In genomic region chr6:159985296-159985940, GRCh38 we compare ENCODE assay signal across 19 cellular contexts. TPM values are rescaled to one million over a fixed set of nuclear protein-coding genes. Genes with fewer than 3 reads are reported as not detected.
DNase-seq lines count a peak whose midpoint lies in the region; ATAC-seq and TF ChIP-seq lines count a peak whose summit lies in the region.
"Had no signal": no experiment of that assay in that cellular context is flagged by ENCODE, and none has a peak within 500 bp of the region (broad histone marks: within the 10 kb centered on the region; RNA-seq: fewer than 3 reads in every experiment).

No MANE protein-coding gene starts in this region.

- 59% methylated on average over 11 of the region's 11 CpGs for WGBS in right cardiac atrium
- WGBS in smooth muscle cell (ENCODE audit: low lambda C conversion rate) = 91% methylated on average over 11 of the region's 11 CpGs
- WGBS in stomach, 5 donors = 70 to 84% (median 79%) methylated on average over 11 of the region's 11 CpGs

- no peak overlapping the region for H3K4me2 ChIP-seq in smooth muscle cell
- H3K4me2 ChIP-seq: KMS-11 had no signal

- intact Hi-C loops in activated CD8-positive, alpha-beta T cell treated with anti-CD3 and anti-CD28 coated beads for 36 hours (cut with micrococcal nuclease) = no loop called here
- intact Hi-C loops in right cardiac atrium (cut with DNase I) (no loop called here), stomach (cut with DNase I; ENCODE audit: low total_unique reads) (no loop called here)

- no peak for TF ChIP-seq EP300 in stomach (IDR thresholded peaks at IDR 0.05)

- peak overlapping the region; percentile 12 for H3K27ac Mint-ChIP-seq in activated CD8-positive, alpha-beta T cell treated with anti-CD3 and anti-CD28 coated beads for 36 hours
- no peak overlapping the region for H3K27ac Mint-ChIP-seq in activated CD8-positive, alpha-beta T cell treated with anti-CD3 and anti-CD28 coated beads, Interleukin-2, amount 10 ng/mL, durations not matched to agents 7 days and 5 days
- H3K27ac Mint-ChIP-seq: activated naive CD4-positive, alpha-beta T cell treated with anti-CD3 and anti-CD28 coated beads for 36 hours had no signal

- H4K20me1 ChIP-seq in smooth muscle cell (ENCODE audit: low read depth) = peaks cover 100% of the 10 kb centered on the region

- H3K4me1 ChIP-seq in right cardiac atrium (ENCODE audit: control insufficient read depth, insufficient read depth, low read length) (peaks cover 20% of the 10 kb centered on the region), smooth muscle cell (ENCODE audit: low read depth) (peaks cover 7% of the 10 kb centered on the region), stomach (peaks cover 56 to 100% (median 78%) of the 10 kb centered on the region in 4 donors)

- DNase-seq in activated CD8-positive, alpha-beta T cell treated with anti-CD3 and anti-CD28 coated beads for 36 hours = no peak
- no peak for DNase-seq in activated CD8-positive, alpha-beta T cell treated with anti-CD3 and anti-CD28 coated beads, Interleukin-2, amount 10 ng/mL, durations not matched to agents 7 days and 5 days
- DNase-seq in SK-MEL-5 (ENCODE audit: low read depth, low spot score) (peak; percentile 33), right cardiac atrium (peak in 1 of 3 donors; percentile 54), smooth muscle cell (lab: John Stamatoyannopoulos, UW; ENCODE audit: unreplicated experiment) (no peak), cerebellar cortex (ENCODE audit: low spot score) (no peak), stomach (no peak)
- no peak for DNase-seq in stimulated activated naive CD4-positive, alpha-beta T cell treated with Interleukin-2 at 50 U/mL for 16 hours (lab: John Stamatoyannopoulos, UW)
- DNase-seq: activated naive CD4-positive, alpha-beta T cell treated with anti-CD3 and anti-CD28 coated beads for 36 hours; CD4-positive, alpha-beta memory T cell; effector CD8-positive, alpha-beta T cell; NCI-H187; NCI-H524 treated with DMSO at 0.1 percent for 48 hours; occipital lobe; stimulated activated CD4-positive, alpha-beta T cell treated with anti-CD3 and anti-CD28 coated beads, Interleukin-12 subunit alpha, Interleukin-12 subunit beta, amount 100 ng/mL, for 4 hours; SW 1271 had no signal

- no peak overlapping the region for H3K27ac ChIP-seq in right cardiac atrium (ENCODE audit: low read length)
- peak overlapping the region; percentile 71 for H3K27ac ChIP-seq in smooth muscle cell (ENCODE audit: low read depth)
- no peak overlapping the region for H3K27ac ChIP-seq in stomach
- H3K27ac ChIP-seq: KMS-11, suprapubic skin had no signal

- no peak overlapping the region for H2AFZ ChIP-seq in smooth muscle cell (ENCODE audit: low read depth)

- peaks cover 98% of the 10 kb centered on the region for H3K79me2 ChIP-seq in smooth muscle cell (ENCODE audit: low read depth)

- H3F3A ChIP-seq in smooth muscle cell (ENCODE audit: low read depth) = peaks cover 8% of the 10 kb centered on the region

- CTCF ChIA-PET in activated CD8-positive, alpha-beta T cell treated with anti-CD3 and anti-CD28 coated beads for 36 hours (lab: Charles Lee) = interaction anchor here (0.9 kb wide), 1 partner anchor 12 kb away, joined by 3 read pairs; no protein-coding TSS in a partner anchor
- CTCF ChIA-PET in activated CD8-positive, alpha-beta T cell treated with anti-CD3 and anti-CD28 coated beads, Interleukin-2, amount 10 ng/mL, durations not matched to agents 7 days and 5 days (lab: Charles Lee) = no interaction called here

- H3K9ac ChIP-seq in smooth muscle cell (ENCODE audit: low read depth) = no peak overlapping the region
- H3K9ac ChIP-seq: KMS-11 had no signal

- H3K36me3 ChIP-seq in smooth muscle cell (ENCODE audit: low read depth) (no peaks in the 10 kb centered on the region), stomach (no peaks in the 10 kb centered on the region)
- H3K36me3 ChIP-seq: gastroesophageal sphincter, suprapubic skin had no signal

- in situ Hi-C loops in SK-MEL-5 (cut with HindIII; ENCODE audit: low pct_unique_long_range_greater_than_20kb, low sequenced_read_pairs) = no loop called here

- H3K9me3 ChIP-seq in right cardiac atrium (ENCODE audit: control insufficient read depth, low read length) (no peaks in the 10 kb centered on the region), smooth muscle cell (replicated peaks; ENCODE audit: low read depth) (no peaks in the 10 kb centered on the region), stomach (no peaks in the 10 kb centered on the region)
- H3K9me3 ChIP-seq: gastroesophageal sphincter, suprapubic skin had no signal

- H3K27me3 ChIP-seq in right cardiac atrium (ENCODE audit: control insufficient read depth, insufficient read depth) = no peaks in the 10 kb centered on the region
- H3K27me3 ChIP-seq in smooth muscle cell (ENCODE audit: low read depth) = no peaks in the 10 kb centered on the region
- no peaks in the 10 kb centered on the region for H3K27me3 ChIP-seq in stomach
- H3K27me3 ChIP-seq: gastroesophageal sphincter, suprapubic skin had no signal

- H3K36me3 Mint-ChIP-seq in activated CD8-positive, alpha-beta T cell treated with anti-CD3 and anti-CD28 coated beads for 36 hours (ENCODE audit: low read depth) = peaks cover 23% of the 10 kb centered on the region
- H3K36me3 Mint-ChIP-seq in activated CD8-positive, alpha-beta T cell treated with anti-CD3 and anti-CD28 coated beads, Interleukin-2, amount 10 ng/mL, durations not matched to agents 7 days and 5 days (ENCODE audit: low read depth) = peaks cover 6% of the 10 kb centered on the region
- H3K36me3 Mint-ChIP-seq: CD4-positive, alpha-beta memory T cell had no signal

- no peaks in the 10 kb centered on the region for H3K9me3 Mint-ChIP-seq in activated CD8-positive, alpha-beta T cell treated with anti-CD3 and anti-CD28 coated beads for 36 hours
- H3K9me3 Mint-ChIP-seq in activated CD8-positive, alpha-beta T cell treated with anti-CD3 and anti-CD28 coated beads, Interleukin-2, amount 10 ng/mL, durations not matched to agents 7 days and 5 days (ENCODE audit: insufficient read depth) = no peaks in the 10 kb centered on the region
- H3K9me3 Mint-ChIP-seq: activated naive CD4-positive, alpha-beta T cell treated with anti-CD3 and anti-CD28 coated beads for 36 hours; CD4-positive, alpha-beta memory T cell had no signal

- H3K27me3 Mint-ChIP-seq in activated CD8-positive, alpha-beta T cell treated with anti-CD3 and anti-CD28 coated beads for 36 hours = no peaks in the 10 kb centered on the region
- H3K27me3 Mint-ChIP-seq in activated CD8-positive, alpha-beta T cell treated with anti-CD3 and anti-CD28 coated beads, Interleukin-2, amount 10 ng/mL, durations not matched to agents 7 days and 5 days (ENCODE audit: low read depth) = no peaks in the 10 kb centered on the region
- H3K27me3 Mint-ChIP-seq: CD4-positive, alpha-beta memory T cell had no signal

- H3K4me1 Mint-ChIP-seq in activated CD8-positive, alpha-beta T cell treated with anti-CD3 and anti-CD28 coated beads for 36 hours (ENCODE audit: low read depth) = peaks cover 90% of the 10 kb centered on the region
- H3K4me1 Mint-ChIP-seq in activated CD8-positive, alpha-beta T cell treated with anti-CD3 and anti-CD28 coated beads, Interleukin-2, amount 10 ng/mL, durations not matched to agents 7 days and 5 days (ENCODE audit: low read depth) = peaks cover 84% of the 10 kb centered on the region

- no peak for TF ChIP-seq POLR2A in stomach (IDR thresholded peaks at IDR 0.05)

- ATAC-seq in activated CD8-positive, alpha-beta T cell treated with anti-CD3 and anti-CD28 coated beads for 36 hours = no peak
- ATAC-seq in activated CD8-positive, alpha-beta T cell treated with anti-CD3 and anti-CD28 coated beads, Interleukin-2, amount 10 ng/mL, durations not matched to agents 7 days and 5 days = no peak
- peak; percentile 26 to 35 for ATAC-seq in right cardiac atrium
- ATAC-seq: gastroesophageal sphincter had no signal

- POLR2A ChIA-PET in activated CD8-positive, alpha-beta T cell treated with anti-CD3 and anti-CD28 coated beads for 36 hours (lab: Charles Lee) = interaction anchor here (1.2 kb wide), 1 partner anchor 14 kb away, joined by 3 read pairs; no protein-coding TSS in a partner anchor
- POLR2A ChIA-PET in activated CD8-positive, alpha-beta T cell treated with anti-CD3 and anti-CD28 coated beads, Interleukin-2, amount 10 ng/mL, durations not matched to agents 7 days and 5 days (lab: Charles Lee) = interaction anchor here (0.5 kb wide), 1 partner anchor 41 kb away, joined by 3 read pairs; no protein-coding TSS in a partner anchor

- no peak for TF ChIP-seq CTCF in activated CD8-positive, alpha-beta T cell treated with anti-CD3 and anti-CD28 coated beads for 36 hours (IDR thresholded peaks at IDR 0.05)
- TF ChIP-seq CTCF in smooth muscle cell (IDR thresholded peaks at IDR 0.05; ENCODE audit: borderline replicate concordance, insufficient read depth, poor library complexity, severe bottlenecking) (no peak), stomach (IDR thresholded peaks at IDR 0.05) (no peak)

- no peak overlapping the region for H3K4me3 Mint-ChIP-seq in activated CD8-positive, alpha-beta T cell treated with anti-CD3 and anti-CD28 coated beads for 36 hours
- H3K4me3 Mint-ChIP-seq in activated CD8-positive, alpha-beta T cell treated with anti-CD3 and anti-CD28 coated beads, Interleukin-2, amount 10 ng/mL, durations not matched to agents 7 days and 5 days = no peak overlapping the region
- H3K4me3 Mint-ChIP-seq: activated naive CD4-positive, alpha-beta T cell treated with anti-CD3 and anti-CD28 coated beads for 36 hours had no signal

- H3K4me3 ChIP-seq in right cardiac atrium (ENCODE audit: low read length) (no peak overlapping the region), smooth muscle cell (no peak overlapping the region), stomach (no peak overlapping the region)
- H3K4me3 ChIP-seq: gastroesophageal sphincter, suprapubic skin had no signal

RNA-seq across cellular contexts. Expression of gene IGF2R, which starts 16.5 kb away (rescaled TPM):
- total RNA-seq in activated CD8-positive, alpha-beta T cell treated with anti-CD3 and anti-CD28 coated beads for 36 hours = 10 to 100 TPM; 81.7 to 82.4 TPM
- total RNA-seq in activated CD8-positive, alpha-beta T cell treated with anti-CD3 and anti-CD28 coated beads, Interleukin-2, amount 10 ng/mL, durations not matched to agents 7 days and 5 days = 10 to 100 TPM; 57.4 to 59.8 TPM
- 63.4 and 87.5 TPM in 2 replicates for total RNA-seq in SK-MEL-5 (2014; rRNA removed; shearing (Covaris generic))
- polyA plus RNA-seq in SK-MEL-5 (2015; cell fraction: cytosol; rRNA removed) = 121 and 155 TPM in 2 replicates
- polyA plus RNA-seq in SK-MEL-5 (2015; cell fraction: nucleus; rRNA removed) = 42.3 and 57.0 TPM in 2 replicates
- total RNA-seq in right cardiac atrium (10 to 100 TPM; 41.4 to 48.9 (median 46.6) TPM), smooth muscle cell (64.5 and 77.4 TPM in 2 replicates), stomach (10 to 100 TPM; 30.3 to 70.5 (median 43.4) TPM)
- polyA plus RNA-seq in right cardiac atrium (19.6 TPM), smooth muscle cell (43.9 and 44.7 TPM in 2 replicates), stomach (1 to 10 TPM; 2.0 to 9.8 (median 7.7) TPM)

Comparison
In these comparisons a context has a peak if more than half of its experiments do, and no peak if none do; other contexts are left out.
1. ATAC-seq: peak in right cardiac atrium (2 of 2); none in activated CD8-positive, alpha-beta T cell treated with anti-CD3 and anti-CD28 coated beads for 36 hours (single experiment) and activated CD8-positive, alpha-beta T cell treated with anti-CD3 and anti-CD28 coated beads, Interleukin-2, amount 10 ng/mL, durations not matched to agents 7 days and 5 days (single experiment).